Comparison of ENCODE assay signal across 8 cellular contexts in the genomic region with DNA sequence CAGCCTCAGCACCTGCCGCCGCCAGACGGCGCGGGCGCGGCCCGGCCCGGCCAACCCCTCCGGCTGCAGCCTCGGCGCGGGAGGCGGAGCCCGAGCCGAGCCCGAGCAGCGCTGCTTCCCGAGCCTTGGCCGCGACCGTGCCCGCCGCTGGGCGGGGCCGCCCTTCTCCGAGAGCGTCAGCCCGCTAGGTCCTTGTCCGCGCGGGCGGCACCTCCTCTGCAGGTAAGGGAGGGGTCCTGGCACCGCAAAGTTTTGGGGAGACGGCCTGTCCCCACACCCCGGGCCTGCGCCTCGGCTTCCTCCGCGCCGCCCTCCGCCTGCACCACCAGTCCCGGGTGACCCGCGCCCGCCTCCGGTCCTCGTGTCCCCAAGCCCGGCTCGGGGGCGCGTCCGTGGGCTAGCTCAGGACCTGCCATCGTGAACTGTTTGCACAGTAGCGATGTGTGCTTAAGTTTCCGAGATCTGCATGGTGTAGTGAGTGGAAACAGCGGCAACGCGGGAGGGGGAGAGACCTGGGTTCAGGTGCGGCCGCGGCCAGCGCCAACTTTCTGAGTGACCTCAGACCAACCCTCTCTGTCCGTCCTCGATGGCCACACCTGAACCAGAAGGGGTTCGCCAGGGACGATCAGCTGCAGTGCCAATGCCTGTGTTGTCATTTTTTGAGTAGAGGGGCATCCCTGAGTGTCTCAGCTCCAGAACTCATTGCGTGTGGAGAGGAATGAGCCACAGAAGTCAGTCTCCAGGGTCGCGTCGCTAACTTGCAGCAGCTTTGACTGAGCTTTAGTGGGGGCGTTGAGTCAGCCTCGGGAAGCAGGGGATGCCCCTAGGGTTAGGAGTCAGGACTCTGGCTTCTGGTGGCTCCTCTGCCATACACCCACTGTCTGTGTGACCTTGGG. TPM values are rescaled to one million over a fixed set of nuclear protein-coding genes. Genes with fewer than 3 reads are reported as not detected.
DNase-seq lines count a peak whose midpoint lies in the region; ATAC-seq and TF ChIP-seq lines count a peak whose summit lies in the region.

A gene with protein sequence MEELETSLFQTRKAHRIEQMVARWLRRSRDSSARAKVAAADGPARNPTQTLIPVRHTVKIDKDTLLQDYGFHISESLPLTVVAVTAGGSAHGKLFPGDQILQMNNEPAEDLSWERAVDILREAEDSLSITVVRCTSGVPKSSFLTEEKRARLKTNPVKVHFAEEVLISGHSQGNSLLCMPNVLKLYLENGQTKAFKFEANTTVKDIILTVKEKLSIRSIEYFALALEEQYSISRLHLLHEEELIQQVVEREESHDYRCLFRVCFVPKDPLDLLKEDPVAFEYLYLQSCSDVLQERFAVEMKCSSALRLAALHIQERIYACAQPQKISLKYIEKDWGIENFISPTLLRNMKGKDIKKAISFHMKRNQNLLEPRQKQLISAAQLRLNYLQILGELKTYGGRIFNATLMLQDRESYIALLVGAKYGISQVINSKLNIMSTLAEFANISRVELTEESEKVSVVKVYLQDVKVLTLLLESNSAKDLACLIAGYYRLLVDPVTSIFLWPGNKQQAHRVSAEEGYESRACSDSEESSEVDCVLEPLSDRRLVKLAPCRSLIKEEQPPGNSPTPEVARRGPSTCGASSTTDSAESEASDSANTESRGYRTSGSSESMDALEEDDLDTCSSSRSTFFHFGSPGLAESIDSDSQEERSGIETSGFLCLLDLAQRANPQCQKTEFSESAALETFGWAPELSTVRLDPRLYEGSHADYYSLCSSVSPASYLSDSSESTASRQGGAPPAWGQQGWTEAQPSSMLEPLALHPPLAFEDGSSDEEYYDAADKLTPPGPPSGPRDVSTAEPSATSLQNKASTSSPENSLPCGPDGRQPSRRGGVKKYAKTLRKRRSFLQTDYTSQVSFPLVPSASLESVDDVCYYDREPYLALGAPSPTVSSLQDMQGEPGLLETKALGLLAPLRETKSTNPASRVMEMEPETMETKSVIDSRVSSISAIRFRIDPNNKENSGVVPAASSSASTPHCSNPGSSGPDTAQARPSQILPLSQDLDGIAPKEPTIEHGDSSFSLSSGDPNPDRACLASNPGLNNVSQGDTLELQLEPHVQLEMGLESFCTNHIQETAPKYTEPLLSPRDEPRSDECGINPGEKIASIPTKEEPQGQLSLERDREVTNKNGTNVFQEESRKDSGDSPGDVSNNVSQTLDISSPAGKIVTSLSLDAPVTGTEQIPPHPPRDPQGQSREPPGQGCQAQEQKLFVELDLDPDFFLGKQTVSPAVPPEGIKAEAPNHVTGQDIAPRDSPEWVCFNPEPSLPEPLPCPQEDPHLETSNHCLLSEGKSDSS (N-terminal part only) (plus strand): TSS at position 82 of the 896 bp plus-strand sequence. CDS start 41,688 bp downstream, outside the sequence.

- POLR2A ChIA-PET in Caco-2 (lab: Charles Lee) = no interaction called here

- H3K27ac ChIP-seq in HUES6 (ENCODE audit: low read depth, low read length) = no peak within 1 kb of the TSS

- peaks cover 1% of the 10 kb centered on the region for H3K27me3 ChIP-seq in Caco-2 (replicated peaks; ENCODE audit: control insufficient read depth, insufficient read depth, low read length)
- peaks cover 93% of the 10 kb centered on the region for H3K27me3 ChIP-seq in HUES6 (ENCODE audit: control insufficient read depth, insufficient read depth, low read length)

- H3K4me1 Mint-ChIP-seq in Caco-2 (ENCODE audit: low read depth, unreplicated experiment) = no peaks in the 10 kb centered on the region
- H3K4me1 Mint-ChIP-seq in activated naive CD8-positive, alpha-beta T cell treated with anti-CD3 and anti-CD28 coated beads for 36 hours = peaks cover 10% of the 10 kb centered on the region

- H3K9me3 ChIP-seq in Caco-2 (no peaks in the 10 kb centered on the region), HUES6 (ENCODE audit: control insufficient read depth, insufficient read depth, low read depth, low read length) (no peaks in the 10 kb centered on the region)

- ATAC-seq in left cardiac atrium = peak; percentile 92 to 97

- H3K36me3 Mint-ChIP-seq in Caco-2 (ENCODE audit: insufficient read depth, unreplicated experiment) = no peaks in the 10 kb centered on the region
- no peaks in the 10 kb centered on the region for H3K36me3 Mint-ChIP-seq in activated naive CD8-positive, alpha-beta T cell treated with anti-CD3 and anti-CD28 coated beads for 36 hours

- no TSS peak for BruUV-seq in Caco-2 (replicated peaks; lab: Mats Ljungman, UMichigan)

- H3K4me1 ChIP-seq in Caco-2 (peaks cover 4% of the 10 kb centered on the region), HUES6 (ENCODE audit: control insufficient read depth, insufficient read depth, low read length) (no peaks in the 10 kb centered on the region)

- no peak within 1 kb of the TSS for H3K27ac Mint-ChIP-seq in Caco-2 (ENCODE audit: unreplicated experiment)
- H3K27ac Mint-ChIP-seq in activated naive CD8-positive, alpha-beta T cell treated with anti-CD3 and anti-CD28 coated beads for 36 hours = no peak within 1 kb of the TSS

- CTCF ChIA-PET in Caco-2 (lab: Charles Lee) = interaction anchor here (0.7 kb wide), 2 partner anchors 890 to 1215 kb away, joined by 3 read pairs; no protein-coding TSS in a partner anchor

- peak within 1 kb of the TSS; percentile 71 for H3K4me3 Mint-ChIP-seq in Caco-2 (ENCODE audit: unreplicated experiment)
- H3K4me3 Mint-ChIP-seq in activated naive CD8-positive, alpha-beta T cell treated with anti-CD3 and anti-CD28 coated beads for 36 hours = peak within 1 kb of the TSS; percentile 65

- intact Hi-C loops in Caco-2 (cut with micrococcal nuclease; ENCODE audit: unreplicated experiment) = loop anchor here (5.0 kb wide), 2 partner anchors 51 to 59 kb away; a partner anchor contains a TSS
- intact Hi-C loops in left cardiac atrium (cut with DNase I) = no loop called here

- no peak for TF ChIP-seq CTCF in Caco-2 (IDR thresholded peaks at IDR 0.05; ENCODE audit: insufficient read depth in 1 of 2, low read depth in 1 of 2, low read length in 1 of 2, severe bottlenecking in 1 of 2, unreplicated experiment in 1 of 2)
- no peak for TF ChIP-seq CTCF in GM20000 (IDR thresholded peaks at IDR 0.05; ENCODE audit: extremely low read depth, missing control alignments)

- peak; percentile 50 to 83 for DNase-seq in Caco-2
- peak; percentile 86 for DNase-seq in GM20000 (ENCODE audit: low spot score)
- peak; percentile 79 for DNase-seq in SK-N-DZ (ENCODE audit: low spot score)
- DNase-seq in activated naive CD8-positive, alpha-beta T cell treated with anti-CD3 and anti-CD28 coated beads for 36 hours = peak; percentile 78
- peak; percentile 67 for DNase-seq in left cardiac atrium
- peak; percentile 23 for DNase-seq in putamen (ENCODE audit: low spot score)
- no peak for DNase-seq in NCI-H187 treated with DMSO at 0.1 percent for 48 hours (lab: John Stamatoyannopoulos, UW)

- peaks cover 41% of the 10 kb centered on the region for H3K27me3 Mint-ChIP-seq in Caco-2 (ENCODE audit: insufficient read depth, unreplicated experiment)
- H3K27me3 Mint-ChIP-seq in activated naive CD8-positive, alpha-beta T cell treated with anti-CD3 and anti-CD28 coated beads for 36 hours = peaks cover 65% of the 10 kb centered on the region

- H3K36me3 ChIP-seq in Caco-2 (ENCODE audit: control insufficient read depth, insufficient read depth, low read length) (no peaks in the 10 kb centered on the region), HUES6 (ENCODE audit: control insufficient read depth, insufficient read depth, low read length) (no peaks in the 10 kb centered on the region)

- H3K4me3 ChIP-seq in Caco-2 (ENCODE audit: low read depth, low read length) (peak within 1 kb of the TSS; percentile 60), HUES6 (ENCODE audit: low read depth, low read length) (peak within 1 kb of the TSS; percentile 77)

- no peak within 1 kb of the TSS for H3K9ac ChIP-seq in HUES6 (ENCODE audit: low read length)

- H3K9me3 Mint-ChIP-seq in Caco-2 (ENCODE audit: unreplicated experiment) = no peaks in the 10 kb centered on the region
- no peaks in the 10 kb centered on the region for H3K9me3 Mint-ChIP-seq in activated naive CD8-positive, alpha-beta T cell treated with anti-CD3 and anti-CD28 coated beads for 36 hours

RNA-seq across cellular contexts. Expression of the gene that starts here (rescaled TPM):
- not detected in 2 replicates for total RNA-seq in Caco-2 (2022)
- 7.6 and 9.3 TPM in 2 replicates for polyA plus RNA-seq in SK-N-DZ (2014; cell fraction: cytosol; rRNA removed)
- polyA plus RNA-seq in SK-N-DZ (2014; cell fraction: nucleus; rRNA removed) = 9.4 and 16.1 TPM in 2 replicates
- total RNA-seq in activated naive CD8-positive, alpha-beta T cell treated with anti-CD3 and anti-CD28 coated beads for 36 hours = not detected
- total RNA-seq in left cardiac atrium = under 1 TPM; 0.21 to 0.77 TPM

Comparison
In these comparisons a context has a peak if more than half of its experiments do, and no peak if none do; other contexts are left out.
1. Peak in DNase-seq and H3K4me3 ChIP-seq in Caco-2; RNA of the gene not detected or under 1 TPM.
2. Peak in DNase-seq in activated naive CD8-positive, alpha-beta T cell treated with anti-CD3 and anti-CD28 coated beads for 36 hours; RNA of the gene not detected or under 1 TPM.
3. Peak in DNase-seq and ATAC-seq in left cardiac atrium; RNA of the gene not detected or under 1 TPM.